ENCODE assay signal across 8 cellular contexts in the genomic region with DNA sequence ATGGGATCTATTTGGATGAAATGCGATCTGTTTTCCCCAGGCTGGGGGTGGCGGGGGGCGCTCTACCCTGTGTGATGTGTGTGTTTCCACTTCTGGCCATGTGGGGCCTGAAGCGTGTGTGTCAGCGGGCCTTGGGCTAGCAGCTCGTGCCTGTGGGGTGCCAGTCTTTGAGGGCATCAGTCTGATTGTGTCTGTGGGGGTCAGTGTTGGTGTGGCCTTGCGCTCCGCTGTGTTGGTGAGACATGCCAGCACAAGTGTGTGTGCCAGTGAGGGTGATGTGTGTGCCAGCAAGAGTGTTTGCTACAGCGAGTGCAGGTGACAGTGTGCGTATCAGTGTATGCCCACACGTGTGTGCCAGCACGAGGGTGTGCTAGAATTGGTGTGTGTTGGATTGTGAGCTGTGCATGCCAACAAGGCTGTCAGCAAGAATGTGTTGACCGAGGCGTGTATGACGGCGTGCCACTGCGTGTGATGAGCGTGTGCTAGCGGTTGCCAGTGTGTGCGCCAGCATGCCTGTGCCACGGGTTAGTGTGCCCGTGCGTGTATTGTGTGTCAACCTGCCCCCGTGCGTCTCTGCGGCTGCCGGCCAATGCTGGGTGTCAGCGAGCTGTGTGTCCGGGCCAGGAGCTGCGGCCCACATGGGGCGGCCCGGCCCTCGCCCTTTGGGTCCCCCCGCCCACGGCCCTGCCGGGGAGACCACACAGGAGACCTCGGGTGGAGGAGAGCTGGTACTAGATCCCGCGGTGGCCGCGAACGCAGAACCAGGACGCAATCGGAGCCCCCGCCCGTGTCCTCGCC. TPM values are rescaled to one million over a fixed set of nuclear protein-coding genes. Genes with fewer than 3 reads are reported as not detected.
DNase-seq lines count a peak whose midpoint lies in the region; TF ChIP-seq lines count a peak whose summit lies in the region.

No MANE protein-coding gene starts in this region.

- no peaks in the 10 kb centered on the region for H3K36me3 ChIP-seq in SK-N-MC (ENCODE audit: insufficient read depth, low read length)
- no peaks in the 10 kb centered on the region for H3K36me3 ChIP-seq in iPS DF 6.9 (ENCODE audit: control insufficient read depth, insufficient read depth, low read length)
- no peaks in the 10 kb centered on the region for H3K36me3 ChIP-seq in skeletal muscle satellite cell (ENCODE audit: insufficient read depth, low read length)

- H3K4me2 ChIP-seq in skeletal muscle satellite cell (ENCODE audit: low read length): peak overlapping the region; percentile 85

- H3K9me3 ChIP-seq in SK-N-MC (ENCODE audit: low read depth, low read length) (no peaks in the 10 kb centered on the region), iPS DF 6.9 (ENCODE audit: control insufficient read depth, insufficient read depth, low read length) (no peaks in the 10 kb centered on the region), skeletal muscle satellite cell (replicated peaks; ENCODE audit: low read length) (no peaks in the 10 kb centered on the region)

- no peaks in the 10 kb centered on the region for H3K27me3 ChIP-seq in iPS DF 6.9 (ENCODE audit: control insufficient read depth, insufficient read depth, low read length)
- peaks cover 2% of the 10 kb centered on the region for H3K27me3 ChIP-seq in skeletal muscle satellite cell (ENCODE audit: control insufficient read depth, insufficient read depth, low read length)

- DNase-seq in NCI-H1694 treated with DMSO at 0.1 percent for 48 hours (lab: John Stamatoyannopoulos, UW) (peak; percentile 21), NCI-H1694 (lab: John Stamatoyannopoulos, UW) (no peak), SK-N-MC (ENCODE audit: low read depth, low spot score) (no peak), astrocyte of the cerebellum (ENCODE audit: low read depth) (no peak), iPS DF 6.9 (ENCODE audit: low read depth, low spot score) (no peak), DMS153 treated with DMSO at 0.1 percent for 48 hours (lab: John Stamatoyannopoulos, UW; ENCODE audit: unreplicated experiment) (no peak), midbrain (lab: John Stamatoyannopoulos, UW) (no peak)

- TF ChIP-seq CTCF in astrocyte of the cerebellum (IDR thresholded peaks at IDR 0.05; ENCODE audit: low read depth, low read length, missing control alignments): no peak

- H3K4me1 ChIP-seq in iPS DF 6.9 (ENCODE audit: control insufficient read depth, insufficient read depth, low read length) (peaks cover 8% of the 10 kb centered on the region), skeletal muscle satellite cell (ENCODE audit: control insufficient read depth, insufficient read depth, low read length) (peaks cover 38% of the 10 kb centered on the region)

- H3K9ac ChIP-seq in SK-N-MC (ENCODE audit: insufficient read length): peak overlapping the region; percentile 77
- H3K9ac ChIP-seq in skeletal muscle satellite cell (ENCODE audit: low read depth, low read length): peak overlapping the region; percentile 67

- WGBS in iPS DF 6.9 (ENCODE audit: insufficient coverage, insufficient read length): no CpG with 5 or more reads among the region's 47 CpGs

- H3K27ac ChIP-seq in SK-N-MC (no peak overlapping the region), iPS DF 6.9 (ENCODE audit: low read length) (no peak overlapping the region)

- H3K4me3 ChIP-seq in SK-N-MC (peak overlapping the region; percentile 91), astrocyte of the cerebellum (ENCODE audit: low read depth, low read length) (peak overlapping the region; percentile 47), iPS DF 6.9 (ENCODE audit: low read length) (peak overlapping the region; percentile 71; the same call in 1 of the 2 replicates), skeletal muscle satellite cell (ENCODE audit: low read length) (peak overlapping the region; percentile 69)

- in situ Hi-C loops in astrocyte of the cerebellum (cut with HindIII; ENCODE audit: low sequenced_read_pairs): no loop called here

RNA-seq across cellular contexts. Expression of a gene that starts 0.5 kb away (rescaled TPM):
- total RNA-seq in skeletal muscle satellite cell (2012; rRNA removed): 16.0 and 19.7 TPM in 2 replicates

RNA-seq across cellular contexts. Expression of a gene that starts 48.4 kb away (rescaled TPM):
- total RNA-seq in skeletal muscle satellite cell (2012; rRNA removed): 1,546 and 2,565 TPM in 2 replicates
